21 cellular contexts compared by ENCODE assay signal in genomic region chr6:376823-377571, GRCh38. TPM values are rescaled to one million over a fixed set of nuclear protein-coding genes. Genes with fewer than 3 reads are reported as not detected.
"Had no signal": no experiment of that assay in that cellular context is flagged by ENCODE, and none has a peak within 500 bp of the region (broad histone marks: within the 10 kb centered on the region; RNA-seq: fewer than 3 reads in every experiment).

No MANE protein-coding gene starts in this region.

- FAIRE-seq: islet of Langerhans, TTC549, urothelium cell line had no signal

- H3K9me3 Mint-ChIP-seq: activated CD4-positive, alpha-beta memory T cell treated with anti-CD3 and anti-CD28 coated beads for 36 hours; activated T-helper 1 cell treated with anti-CD3 and anti-CD28 coated beads, Interleukin-12 subunit alpha, Interleukin-12 subunit beta, Interleukin-2, Interleukin-4 antibody, amounts not matched to agents 30 ng/mL and 10 ng/mL and 1 ng/mL, durations not matched to agents 14 hours and 24 hours and 36 hours; T-helper 2 cell treated with Interferon-gamma antibody and Interleukin-4, amounts not matched to agents 5 μg/mL and 100 μg/mL, for 36 hours had no signal

- ATAC-seq: activated CD4-positive, alpha-beta T cell treated with anti-CD3 and anti-CD28 coated beads for 36 hours; foreskin keratinocyte; lower lobe of right lung had no signal

- H3K36me3 ChIP-seq: lower lobe of right lung, spleen, tibial nerve had no signal

- H3K27ac ChIP-seq: epithelial cell of prostate, foreskin keratinocyte, lower lobe of right lung, spleen, tibial nerve had no signal

- H3K4me3 Mint-ChIP-seq: activated CD4-positive, alpha-beta memory T cell treated with anti-CD3 and anti-CD28 coated beads for 36 hours; activated CD4-positive, alpha-beta T cell treated with anti-CD3 and anti-CD28 coated beads for 36 hours; activated naive CD8-positive, alpha-beta T cell; activated T-helper 1 cell treated with anti-CD3 and anti-CD28 coated beads, Interleukin-12 subunit alpha, Interleukin-12 subunit beta, Interleukin-2, Interleukin-4 antibody, amounts not matched to agents 30 ng/mL and 10 ng/mL and 1 ng/mL, durations not matched to agents 14 hours and 24 hours and 36 hours; endodermal cell; mesothelial cell of epicardium; nephron; T-helper 2 cell treated with Interferon-gamma antibody and Interleukin-4, amounts not matched to agents 5 μg/mL and 100 μg/mL, for 36 hours had no signal

- H3K4me3 ChIP-seq: lower lobe of right lung, spleen, tibial nerve had no signal

- H3K4me1 Mint-ChIP-seq: endodermal cell, mesothelial cell of epicardium had no signal

- H3K27ac Mint-ChIP-seq: activated CD4-positive, alpha-beta memory T cell treated with anti-CD3 and anti-CD28 coated beads for 36 hours; activated CD4-positive, alpha-beta T cell treated with anti-CD3 and anti-CD28 coated beads for 36 hours; activated naive CD8-positive, alpha-beta T cell; activated T-helper 1 cell treated with anti-CD3 and anti-CD28 coated beads, Interleukin-12 subunit alpha, Interleukin-12 subunit beta, Interleukin-2, Interleukin-4 antibody, amounts not matched to agents 30 ng/mL and 10 ng/mL and 1 ng/mL, durations not matched to agents 14 hours and 24 hours and 36 hours; endodermal cell; mesothelial cell of epicardium; nephron; T-helper 2 cell treated with Interferon-gamma antibody and Interleukin-4, amounts not matched to agents 5 μg/mL and 100 μg/mL, for 36 hours had no signal

- H3K36me3 Mint-ChIP-seq: activated CD4-positive, alpha-beta memory T cell treated with anti-CD3 and anti-CD28 coated beads for 36 hours; activated naive CD8-positive, alpha-beta T cell; mesothelial cell of epicardium had no signal

- H3K4me1 ChIP-seq: foreskin keratinocyte, tibial nerve had no signal

- DNase-seq: activated CD4-positive, alpha-beta memory T cell treated with anti-CD3 and anti-CD28 coated beads for 36 hours; activated CD4-positive, alpha-beta T cell treated with anti-CD3 and anti-CD28 coated beads for 36 hours; activated gamma-delta T cell treated with Interleukin-2 at 50 U/mL for 16 hours; activated T-cell treated with anti-CD3 and anti-CD28 coated beads for 4 hours; amniotic stem cell; endodermal cell; foreskin keratinocyte; hippocampal formation; lower lobe of right lung; spleen; stimulated activated naive CD4-positive, alpha-beta T cell treated with Interleukin-2 at 50 U/mL for 16 hours had no signal

- H3K9me3 ChIP-seq: lower lobe of right lung had no signal

RNA-seq across cellular contexts. Expression of gene IRF4, which starts 14.6 kb away (rescaled TPM):
- total RNA-seq: endodermal cell, foreskin keratinocyte, mesothelial cell of epicardium had no signal
- polyA plus RNA-seq: foreskin keratinocyte had no signal
